In genomic region chr2:84958135-84959044, GRCh38 we compare ENCODE assay signal across 7 cellular contexts. TPM values are rescaled to one million over a fixed set of nuclear protein-coding genes. Genes with fewer than 3 reads are reported as not detected.
DNase-seq lines count a peak whose midpoint lies in the region; ATAC-seq and TF ChIP-seq lines count a peak whose summit lies in the region.

No MANE protein-coding gene starts in this region.

- peaks cover 3% of the 10 kb centered on the region for H3K4me1 ChIP-seq in colonic mucosa

- intact Hi-C loops in colonic mucosa (cut with DNase I) = no loop called here

- peak overlapping the region; percentile 65 for H3K27ac ChIP-seq in colonic mucosa

- no peaks in the 10 kb centered on the region for H3K27me3 ChIP-seq in colonic mucosa

- no peak overlapping the region for H3K4me3 Mint-ChIP-seq in mesothelial cell of epicardium

- no peak for TF ChIP-seq CTCF in colonic mucosa (IDR thresholded peaks at IDR 0.05)
- TF ChIP-seq CTCF in mesothelial cell of epicardium (IDR thresholded peaks at IDR 0.05; ENCODE audit: unreplicated experiment) = no peak

- peaks cover 30% of the 10 kb centered on the region for H3K4me1 Mint-ChIP-seq in mesothelial cell of epicardium

- ATAC-seq in GM21576 (IDR thresholded peaks at IDR 0.05; ENCODE audit: unreplicated experiment) = peak; percentile 30
- ATAC-seq in HG03159 (IDR thresholded peaks at IDR 0.05; ENCODE audit: unreplicated experiment) = no peak
- no peak for ATAC-seq in HG03039 (IDR thresholded peaks at IDR 0.05; ENCODE audit: unreplicated experiment)
- ATAC-seq in GM19452 (IDR thresholded peaks at IDR 0.05; ENCODE audit: unreplicated experiment) = no peak

- peaks cover 7% of the 10 kb centered on the region for H3K36me3 Mint-ChIP-seq in mesothelial cell of epicardium

- no peak overlapping the region for H3K9ac ChIP-seq in colonic mucosa (ENCODE audit: low read depth in 2 of 2, low read length in 2 of 2)

- no peaks in the 10 kb centered on the region for H3K9me3 ChIP-seq in colonic mucosa

- no peak overlapping the region for H3K4me3 ChIP-seq in colonic mucosa

- DNase-seq in NCI-H2196 (lab: John Stamatoyannopoulos, UW; ENCODE audit: unreplicated experiment) (peak; percentile 37), colonic mucosa (peak; percentile 53), mesothelial cell of epicardium (ENCODE audit: low spot score in 2 of 2, unreplicated experiment in 2 of 2) (peak; percentile 20 to 54)

- no peaks in the 10 kb centered on the region for H3K36me3 ChIP-seq in colonic mucosa

- peak overlapping the region; percentile 91 for H3K27ac Mint-ChIP-seq in mesothelial cell of epicardium

- no peaks in the 10 kb centered on the region for H3K27me3 Mint-ChIP-seq in mesothelial cell of epicardium (ENCODE audit: low read depth)

- no peaks in the 10 kb centered on the region for H3K9me3 Mint-ChIP-seq in mesothelial cell of epicardium

RNA-seq across cellular contexts. Expression of gene KCMF1, which starts 12.6 kb away (rescaled TPM):
- total RNA-seq in colonic mucosa = 100 to 1,000 TPM in 1 of 2 donors, 10 to 100 TPM in 1; 96.2 to 118 TPM
- 62.2 to 63.9 TPM (median 63.5 TPM) in 3 replicates for total RNA-seq in mesothelial cell of epicardium

RNA-seq across cellular contexts. Expression of gene TMSB10, which starts 52.9 kb away (rescaled TPM):
- total RNA-seq in colonic mucosa = 1,000 to 10,000 TPM; 2,226 to 3,150 TPM
- total RNA-seq in mesothelial cell of epicardium = 1,288 to 1,313 TPM (median 1,289 TPM) in 3 replicates
